In genomic region chr15:32823750-32824149, GRCh38 we compare ENCODE assay signal across 18 cellular contexts.
"Had no signal": no experiment of that assay in that cellular context is flagged by ENCODE, and none has a peak within 500 bp of the region (broad histone marks: within the 10 kb centered on the region; RNA-seq: fewer than 3 reads in every experiment).

No MANE protein-coding gene starts in this region.

- ATAC-seq: activated CD4-positive, alpha-beta T cell treated with anti-CD3 and anti-CD28 coated beads for 36 hours; gastroesophageal sphincter; heart right ventricle; left ventricle myocardium superior; sciatic nerve; WTC11 had no signal

- H3K4me1 ChIP-seq: ascending aorta, heart right ventricle had no signal

- H3K27ac ChIP-seq: ascending aorta, esophagus muscularis mucosa, heart right ventricle, pancreas had no signal

- H3K4me3 ChIP-seq: ascending aorta, esophagus muscularis mucosa, gastroesophageal sphincter, heart right ventricle, pancreas had no signal

- H3K9me3 ChIP-seq: ascending aorta, esophagus muscularis mucosa, gastroesophageal sphincter, heart right ventricle, pancreas had no signal

- H3K27me3 ChIP-seq: ascending aorta, gastroesophageal sphincter, pancreas had no signal

- H3K36me3 ChIP-seq: ascending aorta, esophagus muscularis mucosa, gastroesophageal sphincter, heart right ventricle, pancreas had no signal

- DNase-seq: activated CD4-positive, alpha-beta T cell treated with anti-CD3 and anti-CD28 coated beads for 36 hours; activated CD4-positive, alpha-beta T cell treated with anti-CD3 and anti-CD28 coated beads, Interleukin-2, amount 50 U/mL, for 48 hours; activated gamma-delta T cell; cerebellar nuclear complex; effector CD4-positive, alpha-beta T cell; heart right ventricle; kidney glomerular epithelial cell; left ventricle myocardium superior; naive B cell; pancreas; stimulated activated CD4-positive, alpha-beta T cell treated with anti-CD3 and anti-CD28 coated beads, Interleukin-1b, Interleukin-23, amount 100 ng/mL, for 48 hours; stimulated activated CD8-positive, alpha-beta memory T cell treated with anti-CD3 and anti-CD28 coated beads, Interleukin-4, amount 100 ng/mL, for 48 hours; stimulated activated naive CD4-positive, alpha-beta T cell had no signal
